In genomic region chr5:150604010-150604409, GRCh38 we compare ENCODE assay signal across 15 cellular contexts. TPM values are rescaled to one million over a fixed set of nuclear protein-coding genes. Genes with fewer than 3 reads are reported as not detected.
"Had no signal": no experiment of that assay in that cellular context is flagged by ENCODE, and none has a peak within 500 bp of the region (broad histone marks: within the 10 kb centered on the region; RNA-seq: fewer than 3 reads in every experiment).

No MANE protein-coding gene starts in this region.

- H3K27ac Mint-ChIP-seq: activated B cell treated with CpG ODN at 0.5 μM for 24 hours; activated CD4-positive, alpha-beta T cell treated with anti-CD3 and anti-CD28 coated beads, Interleukin-2, amount 10 ng/mL, durations not matched to agents 7 days and 5 days; naive thymus-derived CD4-positive, alpha-beta T cell had no signal

- H3K27me3 ChIP-seq: neutrophil, right lobe of liver, SJSA1, vagina had no signal

- H3K36me3 ChIP-seq: neutrophil, right lobe of liver, SJSA1, vagina had no signal

- DNase-seq: activated B cell treated with CpG ODN at 0.5 μM for 24 hours; activated CD4-positive, alpha-beta T cell treated with anti-CD3 and anti-CD28 coated beads, Interleukin-2, amount 10 ng/mL, durations not matched to agents 7 days and 5 days; anterior cingulate cortex; foreskin fibroblast; glutamatergic neuron; mammary epithelial cell; stimulated activated CD4-positive, alpha-beta T cell treated with anti-CD3 and anti-CD28 coated beads, Interleukin-1b, Interleukin-23, amount 100 ng/mL, for 48 hours; SW 1271 had no signal

- H3K27me3 Mint-ChIP-seq: activated B cell treated with CpG ODN at 0.5 μM for 24 hours; activated CD4-positive, alpha-beta T cell treated with anti-CD3 and anti-CD28 coated beads, Interleukin-2, amount 10 ng/mL, durations not matched to agents 7 days and 5 days had no signal

- H3K9me3 ChIP-seq: mucosa of descending colon, neutrophil, right lobe of liver, SJSA1, vagina had no signal

- ATAC-seq: mucosa of descending colon; naive thymus-derived CD4-positive, alpha-beta T cell; right lobe of liver had no signal

- H3K27ac ChIP-seq: neutrophil, right lobe of liver, SJSA1, vagina had no signal

- H3K9me3 Mint-ChIP-seq: activated B cell treated with CpG ODN at 0.5 μM for 24 hours; activated CD4-positive, alpha-beta T cell treated with anti-CD3 and anti-CD28 coated beads, Interleukin-2, amount 10 ng/mL, durations not matched to agents 7 days and 5 days; naive thymus-derived CD4-positive, alpha-beta T cell had no signal

- H3K36me3 Mint-ChIP-seq: naive thymus-derived CD4-positive, alpha-beta T cell had no signal

- H3K4me3 ChIP-seq: mucosa of descending colon, right lobe of liver, SJSA1, vagina had no signal

- H3K4me1 Mint-ChIP-seq: activated B cell treated with CpG ODN at 0.5 μM for 24 hours; activated CD4-positive, alpha-beta T cell treated with anti-CD3 and anti-CD28 coated beads, Interleukin-2, amount 10 ng/mL, durations not matched to agents 7 days and 5 days; naive thymus-derived CD4-positive, alpha-beta T cell had no signal

- H3K4me3 Mint-ChIP-seq: activated B cell treated with CpG ODN at 0.5 μM for 24 hours; activated CD4-positive, alpha-beta T cell treated with anti-CD3 and anti-CD28 coated beads, Interleukin-2, amount 10 ng/mL, durations not matched to agents 7 days and 5 days; naive thymus-derived CD4-positive, alpha-beta T cell had no signal

RNA-seq across cellular contexts. Expression of gene SYNPO, which starts 36.5 kb away (rescaled TPM):
- polyA plus RNA-seq: naive thymus-derived CD4-positive, alpha-beta T cell had no signal

RNA-seq across cellular contexts. Expression of gene MYOZ3, which starts 57.0 kb away (rescaled TPM):
- total RNA-seq: bronchial epithelial cell; mammary epithelial cell; naive thymus-derived CD4-positive, alpha-beta T cell; vagina had no signal
- polyA plus RNA-seq: mammary epithelial cell had no signal
